Comparison of ENCODE assay signal across 22 cellular contexts in the genomic region with DNA sequence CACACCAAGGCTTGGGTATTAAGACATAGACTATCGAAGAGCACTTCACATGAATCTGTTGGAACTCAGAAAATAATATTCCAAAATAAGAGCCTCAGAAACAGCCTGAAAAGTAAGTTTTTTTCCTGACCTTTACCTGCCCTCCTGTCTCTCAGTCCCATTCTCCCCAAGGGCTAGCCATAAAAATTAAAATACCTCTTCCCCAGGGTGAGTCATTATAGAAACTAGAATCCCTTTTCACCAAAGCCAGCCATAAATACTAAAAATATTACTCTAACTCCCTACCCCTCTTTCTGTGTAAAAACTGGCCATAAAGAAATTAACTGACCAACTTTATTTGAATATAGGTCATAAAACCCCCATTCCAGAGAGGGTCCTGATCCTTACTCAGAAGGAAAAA.
DNase-seq lines count a peak whose midpoint lies in the region; ATAC-seq, FAIRE-seq and TF ChIP-seq lines count a peak whose summit lies in the region.
"Had no signal": no experiment of that assay in that cellular context is flagged by ENCODE, and none has a peak within 500 bp of the region (broad histone marks: within the 10 kb centered on the region; RNA-seq: fewer than 3 reads in every experiment).

No MANE protein-coding gene starts in this region.

- WGBS in SK-N-SH (ENCODE audit: low lambda C conversion rate) = 36% methylated on average over 1 of the region's 1 CpG
- 90% methylated on average over 1 of the region's 1 CpG for WGBS in smooth muscle cell (ENCODE audit: low lambda C conversion rate)

- H3K9me2 ChIP-seq in SK-N-SH (no peaks in the 10 kb centered on the region), Karpas-422 (replicated peaks; ENCODE audit: insufficient read depth, low read length) (no peaks in the 10 kb centered on the region)

- H3K4me1 ChIP-seq in SK-N-SH (ENCODE audit: control insufficient read depth in 1 of 2, insufficient read depth in 2 of 2, low read depth in 1 of 2, low read length in 1 of 2) (no peaks in the 10 kb centered on the region; a peak in 2 of 4 replicates), smooth muscle cell (ENCODE audit: low read depth) (peaks cover 14% of the 10 kb centered on the region), Karpas-422 (ENCODE audit: low read length) (no peaks in the 10 kb centered on the region)
- H3K4me1 ChIP-seq: BLaER1 had no signal

- H3K36me3 Mint-ChIP-seq in mesothelial cell of epicardium = peaks cover 7% of the 10 kb centered on the region
- no peaks in the 10 kb centered on the region for H3K36me3 Mint-ChIP-seq in activated CD4-positive, alpha-beta memory T cell treated with anti-CD3 and anti-CD28 coated beads, Interleukin-2, amount 10 ng/mL, durations not matched to agents 7 days and 5 days (ENCODE audit: low read depth)
- H3K36me3 Mint-ChIP-seq: CD14-positive monocyte; CD4-positive, alpha-beta memory T cell had no signal

- H3K27me3 ChIP-seq in SK-N-SH (ENCODE audit: insufficient read depth) = no peaks in the 10 kb centered on the region
- H3K27me3 ChIP-seq in smooth muscle cell (ENCODE audit: low read depth) = no peaks in the 10 kb centered on the region
- H3K27me3 ChIP-seq in Karpas-422 (ENCODE audit: low read length) = no peaks in the 10 kb centered on the region
- H3K27me3 ChIP-seq: BLaER1 had no signal

- H3K4me2 ChIP-seq in SK-N-SH (no peak overlapping the region), smooth muscle cell (no peak overlapping the region), Karpas-422 (ENCODE audit: low read depth, low read length, poor library complexity, severe bottlenecking) (no peak overlapping the region)
- H3K4me2 ChIP-seq: A549, BLaER1 had no signal

- H3K9me3 Mint-ChIP-seq in mesothelial cell of epicardium = peaks cover 7% of the 10 kb centered on the region
- H3K9me3 Mint-ChIP-seq in activated CD4-positive, alpha-beta memory T cell treated with anti-CD3 and anti-CD28 coated beads, Interleukin-2, amount 10 ng/mL, durations not matched to agents 7 days and 5 days = no peaks in the 10 kb centered on the region

- H3K4me1 Mint-ChIP-seq in mesothelial cell of epicardium = peaks cover 56% of the 10 kb centered on the region
- H3K4me1 Mint-ChIP-seq in activated CD4-positive, alpha-beta memory T cell treated with anti-CD3 and anti-CD28 coated beads, Interleukin-2, amount 10 ng/mL, durations not matched to agents 7 days and 5 days = no peaks in the 10 kb centered on the region
- H3K4me1 Mint-ChIP-seq: CD14-positive monocyte had no signal

- no peak for TF ChIP-seq RAD21 in SK-N-SH (IDR thresholded peaks at IDR 0.05; ENCODE audit: low read length)

- H3K27ac Mint-ChIP-seq in mesothelial cell of epicardium = peak overlapping the region; percentile 88
- no peak overlapping the region for H3K27ac Mint-ChIP-seq in activated CD4-positive, alpha-beta memory T cell treated with anti-CD3 and anti-CD28 coated beads, Interleukin-2, amount 10 ng/mL, durations not matched to agents 7 days and 5 days
- H3K27ac Mint-ChIP-seq: CD14-positive monocyte, HFFc6 had no signal

- no peak overlapping the region for H3K4me3 Mint-ChIP-seq in mesothelial cell of epicardium
- no peak overlapping the region for H3K4me3 Mint-ChIP-seq in activated CD4-positive, alpha-beta memory T cell treated with anti-CD3 and anti-CD28 coated beads, Interleukin-2, amount 10 ng/mL, durations not matched to agents 7 days and 5 days
- H3K4me3 Mint-ChIP-seq: CD14-positive monocyte; CD4-positive, alpha-beta memory T cell; HFFc6 had no signal

- no peaks in the 10 kb centered on the region for H3F3A ChIP-seq in SK-N-SH (replicated peaks; ENCODE audit: insufficient read depth)
- H3F3A ChIP-seq in smooth muscle cell (ENCODE audit: low read depth) = no peaks in the 10 kb centered on the region

- H3K79me2 ChIP-seq in SK-N-SH (ENCODE audit: insufficient read depth) (no peaks in the 10 kb centered on the region), smooth muscle cell (ENCODE audit: low read depth) (no peaks in the 10 kb centered on the region), Karpas-422 (ENCODE audit: low read length) (no peaks in the 10 kb centered on the region)

- CTCF ChIA-PET in SK-N-SH (lab: Yijun Ruan, JAX) = interaction anchor here (1.0 kb wide), 1 partner anchor 14 kb away, joined by 3 read pairs; no protein-coding TSS in a partner anchor
- CTCF ChIA-PET in activated CD4-positive, alpha-beta memory T cell treated with anti-CD3 and anti-CD28 coated beads, Interleukin-2, amount 10 ng/mL, durations not matched to agents 7 days and 5 days (lab: Charles Lee) = no interaction called here

- POLR2A ChIA-PET in SK-N-SH (lab: Yijun Ruan, JAX) = no interaction called here
- POLR2A ChIA-PET in activated CD4-positive, alpha-beta memory T cell treated with anti-CD3 and anti-CD28 coated beads, Interleukin-2, amount 10 ng/mL, durations not matched to agents 7 days and 5 days (lab: Charles Lee) = no interaction called here

- no peak for TF ChIP-seq EP300 in SK-N-SH (IDR thresholded peaks at IDR 0.05; ENCODE audit: borderline replicate concordance in 1 of 2, low read depth in 1 of 2, low read length in 1 of 2)

- H3K4me3 ChIP-seq in SK-N-SH (ENCODE audit: low read depth in 2 of 2, low read length in 1 of 2) (no peak overlapping the region), smooth muscle cell (no peak overlapping the region), Karpas-422 (ENCODE audit: low read length) (no peak overlapping the region)
- H3K4me3 ChIP-seq: A549, BLaER1, GM23248 had no signal

- FAIRE-seq in endometrium (lab: Jason Lieb, UNC) = peak; percentile 96
- FAIRE-seq: A549, G401.6, GM12891, GM19239 had no signal

- H3K27ac ChIP-seq in SK-N-SH (ENCODE audit: low read depth in 2 of 2, low read length in 1 of 2) (no peak overlapping the region), smooth muscle cell (ENCODE audit: low read depth) (peak overlapping the region; percentile 45), Karpas-422 (ENCODE audit: low read length) (no peak overlapping the region)
- H3K27ac ChIP-seq: 22Rv1, BLaER1, GM23248, HL-60 had no signal

- no peaks in the 10 kb centered on the region for H3K27me3 Mint-ChIP-seq in mesothelial cell of epicardium (ENCODE audit: low read depth)
- peaks cover 5% of the 10 kb centered on the region for H3K27me3 Mint-ChIP-seq in activated CD4-positive, alpha-beta memory T cell treated with anti-CD3 and anti-CD28 coated beads, Interleukin-2, amount 10 ng/mL, durations not matched to agents 7 days and 5 days

- H3K36me3 ChIP-seq in SK-N-SH (replicated peaks in 1 of 2; ENCODE audit: control insufficient read depth in 1 of 2, insufficient read depth in 2 of 2, low read length in 1 of 2) = no peaks in the 10 kb centered on the region
- no peaks in the 10 kb centered on the region for H3K36me3 ChIP-seq in smooth muscle cell (ENCODE audit: low read depth)
- H3K36me3 ChIP-seq in Karpas-422 (ENCODE audit: insufficient read depth, low read length) = no peaks in the 10 kb centered on the region
- H3K36me3 ChIP-seq: BLaER1 had no signal

- H3K9ac ChIP-seq in SK-N-SH = no peak overlapping the region
- no peak overlapping the region for H3K9ac ChIP-seq in smooth muscle cell (ENCODE audit: low read depth)
- H3K9ac ChIP-seq in Karpas-422 (ENCODE audit: low read length) = no peak overlapping the region
- H3K9ac ChIP-seq: BLaER1, GM23248 had no signal

- H4K20me1 ChIP-seq in SK-N-SH (ENCODE audit: insufficient read depth) (no peaks in the 10 kb centered on the region), smooth muscle cell (ENCODE audit: low read depth) (no peaks in the 10 kb centered on the region), Karpas-422 (ENCODE audit: insufficient read depth, low read depth, low read length) (no peaks in the 10 kb centered on the region)
- H4K20me1 ChIP-seq: BLaER1 had no signal

- TF ChIP-seq CTCF in SK-N-SH (IDR thresholded peaks at IDR 0.05) = no peak
- no peak for TF ChIP-seq CTCF in mesothelial cell of epicardium (IDR thresholded peaks at IDR 0.05; ENCODE audit: unreplicated experiment)
- no peak for TF ChIP-seq CTCF in smooth muscle cell (IDR thresholded peaks at IDR 0.05; ENCODE audit: borderline replicate concordance, insufficient read depth, poor library complexity, severe bottlenecking)

- DNase-seq in SK-N-SH (no peak), mesothelial cell of epicardium (ENCODE audit: low spot score in 2 of 2, unreplicated experiment in 2 of 2) (no peak), smooth muscle cell (lab: John Stamatoyannopoulos, UW; ENCODE audit: unreplicated experiment) (no peak), Karpas-422 (no peak), AG08395 (ENCODE audit: low spot score) (no peak)
- DNase-seq in activated CD4-positive, alpha-beta memory T cell treated with anti-CD3 and anti-CD28 coated beads, Interleukin-2, amount 10 ng/mL, durations not matched to agents 7 days and 5 days = no peak
- DNase-seq: Calu3; CD4-positive, alpha-beta memory T cell; DND-41; GM23248; HFFc6 had no signal

- H2AFZ ChIP-seq in SK-N-SH (ENCODE audit: low read depth) = no peak overlapping the region
- no peak overlapping the region for H2AFZ ChIP-seq in smooth muscle cell (ENCODE audit: low read depth)
- no peak overlapping the region for H2AFZ ChIP-seq in Karpas-422 (ENCODE audit: low read length)
- H2AFZ ChIP-seq: GM23248 had no signal

- H3K9me3 ChIP-seq in SK-N-SH = no peaks in the 10 kb centered on the region
- no peaks in the 10 kb centered on the region for H3K9me3 ChIP-seq in smooth muscle cell (replicated peaks; ENCODE audit: low read depth)
- H3K9me3 ChIP-seq in Karpas-422 (ENCODE audit: low read length) = no peaks in the 10 kb centered on the region
- H3K9me3 ChIP-seq: A549, BLaER1 had no signal

- ATAC-seq in SK-N-SH treated with all-trans-retinoic acid at 6 μM for 48 hours = no peak
- ATAC-seq: A549, HCT116 had no signal

TF ChIP-seq in SK-N-SH treated with all-trans-retinoic acid at 6 μM for 48 hours, 23 proteins besides CTCF, POLR2A, EP300 and RAD21 (continues in another document):
- no peak for TF ChIP-seq ZNF8 (CRISPR knock-in tag; IDR thresholded peaks at IDR 0.05)

TF ChIP-seq in SK-N-SH, 30 proteins besides CTCF, POLR2A, EP300 and RAD21:
- TF ChIP-seq SIN3A (IDR thresholded peaks at IDR 0.05; ENCODE audit: borderline replicate concordance, low read depth, low read length) (no peak), POLR2AphosphoS5 (IDR thresholded peaks at IDR 0.05; ENCODE audit: low read depth, low read length) (no peak), RXRA (IDR thresholded peaks at IDR 0.05; ENCODE audit: borderline replicate concordance, low read depth) (no peak), EZH2phosphoT487 (IDR thresholded peaks at IDR 0.05; ENCODE audit: borderline replicate concordance, low read depth) (no peak)
